8 cellular contexts compared by ENCODE assay signal in genomic region chr12:42325326-42325775, GRCh38. TPM values are rescaled to one million over a fixed set of nuclear protein-coding genes. Genes with fewer than 3 reads are reported as not detected.
DNase-seq lines count a peak whose midpoint lies in the region; ATAC-seq, FAIRE-seq and TF ChIP-seq lines count a peak whose summit lies in the region.

No MANE protein-coding gene starts in this region.

- DNase-seq in DMS53 treated with DMSO at 0.1 percent for 48 hours (lab: John Stamatoyannopoulos, UW; ENCODE audit: unreplicated experiment) (peak; percentile 72), DMS53 (lab: John Stamatoyannopoulos, UW) (no peak), keratinocyte (ENCODE audit: low read depth, low spot score) (no peak), RPMI8226 (no peak), NCI-H2171 treated with DMSO at 0.1 percent for 48 hours (lab: John Stamatoyannopoulos, UW) (no peak)
- no peak for DNase-seq in activated naive CD8-positive, alpha-beta T cell treated with anti-CD3 and anti-CD28 coated beads, Interleukin-2, amount 50 U/mL, for 24 hours

- H3K4me3 ChIP-seq in keratinocyte (ENCODE audit: control insufficient read depth in 2 of 3, extremely low read depth in 1 of 3, insufficient read depth in 2 of 3, low read depth in 1 of 3, low read length in 3 of 3) (peak overlapping the region; percentile 82 to 99 (median 90)), stomach smooth muscle (ENCODE audit: low read length in 2 of 2) (peak overlapping the region; percentile 88 to 95)

- ATAC-seq in activated naive CD8-positive, alpha-beta T cell treated with anti-CD3 and anti-CD28 coated beads, Interleukin-2, amount 50 U/mL, for 24 hours: no peak
- no peak for ATAC-seq in GM21423 (IDR thresholded peaks at IDR 0.05; ENCODE audit: unreplicated experiment)

- H3K4me1 ChIP-seq in keratinocyte (ENCODE audit: control insufficient read depth, extremely low read depth, insufficient read depth, low read length) (peaks cover 27% of the 10 kb centered on the region), stomach smooth muscle (ENCODE audit: control insufficient read depth, insufficient read depth, low read length) (peaks cover 11% of the 10 kb centered on the region)

- no peak for FAIRE-seq in keratinocyte (lab: Jason Lieb, UNC)

- peaks cover 3% of the 10 kb centered on the region for H3K9me1 ChIP-seq in keratinocyte (ENCODE audit: control insufficient read depth, extremely low read depth, insufficient read depth, low read length)

- H3K27ac ChIP-seq in keratinocyte (ENCODE audit: control insufficient read depth, insufficient read depth, low read length): peak overlapping the region; percentile 96
- peak overlapping the region; percentile 86 for H3K27ac ChIP-seq in stomach smooth muscle (ENCODE audit: low read length)

- H4K20me1 ChIP-seq in keratinocyte (ENCODE audit: control insufficient read depth, extremely low read depth, insufficient read depth, low read length): no peaks in the 10 kb centered on the region

- no peaks in the 10 kb centered on the region for H3K9me3 Mint-ChIP-seq in activated naive CD8-positive, alpha-beta T cell treated with anti-CD3 and anti-CD28 coated beads, Interleukin-2, amount 50 U/mL, for 24 hours

- H3K27me3 Mint-ChIP-seq in activated naive CD8-positive, alpha-beta T cell treated with anti-CD3 and anti-CD28 coated beads, Interleukin-2, amount 50 U/mL, for 24 hours: no peaks in the 10 kb centered on the region

- peak overlapping the region; percentile 97 for H3K9ac ChIP-seq in keratinocyte (ENCODE audit: control insufficient read depth, extremely low read depth, insufficient read depth, low read length)
- peak overlapping the region; percentile 95 to 96 for H3K9ac ChIP-seq in stomach smooth muscle (ENCODE audit: low read length in 2 of 2)

- H3K36me3 ChIP-seq in keratinocyte (ENCODE audit: control insufficient read depth in 2 of 2, extremely low read depth in 1 of 2, insufficient read depth in 2 of 2, low read length in 2 of 2) (peaks cover 0 to 5% of the 10 kb centered on the region in 2 experiments), stomach smooth muscle (ENCODE audit: control insufficient read depth in 2 of 2, insufficient read depth in 2 of 2, low read length in 2 of 2) (peaks cover 0 to 8% of the 10 kb centered on the region in 2 donors)

- H2AFZ ChIP-seq in keratinocyte (ENCODE audit: control insufficient read depth, low read length): peak overlapping the region; percentile 80

- peaks cover 52% of the 10 kb centered on the region for H3K79me2 ChIP-seq in keratinocyte (ENCODE audit: control insufficient read depth, insufficient read depth, low read length)

- H3K4me1 Mint-ChIP-seq in activated naive CD8-positive, alpha-beta T cell treated with anti-CD3 and anti-CD28 coated beads, Interleukin-2, amount 50 U/mL, for 24 hours: peaks cover 42% of the 10 kb centered on the region

- TF ChIP-seq CTCF in keratinocyte (optimal IDR thresholded peaks at IDR 0.05 in 1 of 3, IDR thresholded peaks at IDR 0.05 in 1 of 3, conservative IDR thresholded peaks at IDR 0.05 in 1 of 3; ENCODE audit: extremely low read depth in 1 of 3, insufficient read depth in 2 of 3, low read length in 3 of 3): no peak

- H3K9me3 ChIP-seq in keratinocyte (ENCODE audit: control insufficient read depth, low read depth, low read length) (no peaks in the 10 kb centered on the region), stomach smooth muscle (ENCODE audit: control insufficient read depth in 2 of 2, low read length in 2 of 2) (no peaks in the 10 kb centered on the region)

- no peaks in the 10 kb centered on the region for H3K27me3 ChIP-seq in keratinocyte (ENCODE audit: control insufficient read depth, extremely low read depth, insufficient read depth, low read length)
- H3K27me3 ChIP-seq in stomach smooth muscle (ENCODE audit: control insufficient read depth in 1 of 2, insufficient read depth in 2 of 2, low read length in 2 of 2): no peaks in the 10 kb centered on the region

- dilution Hi-C loops in keratinocyte (cut with MboI; ENCODE audit: extremely low pct_ligation_motif_present, low sequenced_read_pairs): no loop called here

- peaks cover 15% of the 10 kb centered on the region for H3K36me3 Mint-ChIP-seq in activated naive CD8-positive, alpha-beta T cell treated with anti-CD3 and anti-CD28 coated beads, Interleukin-2, amount 50 U/mL, for 24 hours (ENCODE audit: low read depth)

- H3K4me2 ChIP-seq in keratinocyte (ENCODE audit: control insufficient read depth, extremely low read depth, insufficient read depth, low read depth, low read length): peak overlapping the region; percentile 81

- peak overlapping the region; percentile 94 for H3K27ac Mint-ChIP-seq in activated naive CD8-positive, alpha-beta T cell treated with anti-CD3 and anti-CD28 coated beads, Interleukin-2, amount 50 U/mL, for 24 hours

- H3K4me3 Mint-ChIP-seq in activated naive CD8-positive, alpha-beta T cell treated with anti-CD3 and anti-CD28 coated beads, Interleukin-2, amount 50 U/mL, for 24 hours: peak overlapping the region; percentile 95

RNA-seq across cellular contexts. Expression of gene ZCRB1, which starts 0.5 kb away (rescaled TPM):
- polyA plus RNA-seq in keratinocyte: 29.9 to 41.6 TPM (median 39.1 TPM) in 3 replicates
- polyA plus RNA-seq in keratinocyte (2011; ENCODE audit: low read depth): 150 TPM
- 28.9 and 41.3 TPM in 2 replicates for polyA plus RNA-seq in keratinocyte (2011; cell fraction: cytosol; rRNA removed)
- polyA plus RNA-seq in keratinocyte (2011; cell fraction: nucleus; rRNA removed): 4.4 and 9.0 TPM in 2 replicates
- 51.3 and 61.9 TPM in 2 replicates for polyA plus RNA-seq in keratinocyte (2012; ENCODE audit: low replicate concordance)
- polyA minus RNA-seq in keratinocyte: 11.8 to 21.0 TPM (median 16.4 TPM) in 3 replicates
- polyA minus RNA-seq in keratinocyte (2011; cell fraction: cytosol; rRNA and poly(A)+ RNA removed): 17.6 TPM
- 6.0 and 7.4 TPM in 2 replicates for polyA minus RNA-seq in keratinocyte (2011; cell fraction: nucleus; rRNA and poly(A)+ RNA removed)

RNA-seq across cellular contexts. Expression of gene PPHLN1, which starts 0.6 kb away (rescaled TPM):
- 57.0 to 95.5 TPM (median 79.5 TPM) in 3 replicates for polyA plus RNA-seq in keratinocyte
- 67.8 TPM for polyA plus RNA-seq in keratinocyte (2011; ENCODE audit: low read depth)
- 43.8 and 72.2 TPM in 2 replicates for polyA plus RNA-seq in keratinocyte (2011; cell fraction: cytosol; rRNA removed)
- 88.0 and 129 TPM in 2 replicates for polyA plus RNA-seq in keratinocyte (2011; cell fraction: nucleus; rRNA removed)
- polyA plus RNA-seq in keratinocyte (2012; ENCODE audit: low replicate concordance): 38.5 and 68.0 TPM in 2 replicates
- polyA minus RNA-seq in keratinocyte: 7.4 to 64.3 TPM (median 22.4 TPM) in 3 replicates
- 32.4 TPM for polyA minus RNA-seq in keratinocyte (2011; cell fraction: cytosol; rRNA and poly(A)+ RNA removed)
- 38.4 and 75.8 TPM in 2 replicates for polyA minus RNA-seq in keratinocyte (2011; cell fraction: nucleus; rRNA and poly(A)+ RNA removed)
